Comparison of ENCODE assay signal across 14 cellular contexts in the genomic region with DNA sequence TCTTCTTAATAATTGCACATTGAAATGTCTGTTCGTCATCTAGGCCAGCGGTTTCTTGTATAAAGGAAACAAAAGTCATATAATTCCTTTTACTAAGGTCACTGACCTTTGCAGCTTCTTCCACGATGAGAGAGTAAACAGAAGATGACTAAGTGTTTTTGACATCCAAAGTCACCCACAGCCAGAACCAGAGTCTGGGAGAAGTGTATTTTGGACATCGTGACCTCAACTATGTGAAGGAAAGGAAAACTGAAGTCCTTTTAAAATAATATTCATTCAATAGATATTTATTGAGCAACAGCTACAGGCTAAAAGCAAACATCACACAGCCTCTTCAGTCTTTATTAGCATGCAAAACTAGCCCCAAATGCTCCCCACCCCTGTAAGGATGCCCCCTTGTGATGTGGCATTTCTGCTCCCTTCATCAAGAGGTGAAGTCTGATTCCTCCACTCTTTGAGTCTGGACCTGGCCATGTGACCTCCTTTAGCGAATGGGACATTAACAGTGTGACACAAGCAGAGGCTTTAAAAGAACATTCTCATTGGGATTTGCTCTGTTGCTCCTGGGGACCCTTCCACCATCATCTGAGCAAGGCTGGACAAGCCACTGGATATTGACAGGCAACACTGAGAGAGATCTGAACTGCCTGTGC. TPM values are rescaled to one million over a fixed set of nuclear protein-coding genes. Genes with fewer than 3 reads are reported as not detected.
DNase-seq lines count a peak whose midpoint lies in the region; ATAC-seq, FAIRE-seq and TF ChIP-seq lines count a peak whose summit lies in the region.
"Had no signal": no experiment of that assay in that cellular context is flagged by ENCODE, and none has a peak within 500 bp of the region (broad histone marks: within the 10 kb centered on the region; RNA-seq: fewer than 3 reads in every experiment).

No MANE protein-coding gene starts in this region.

- no peaks in the 10 kb centered on the region for H4K20me1 ChIP-seq in astrocyte (ENCODE audit: insufficient read depth, low read length)

- 63 to 76% (median 66%) methylated on average over 5 of the region's 5 CpGs for WGBS in stomach, 5 donors

- POLR2A ChIA-PET in T-cell (lab: Charles Lee), result no interaction called here

- H3K27ac Mint-ChIP-seq in astrocyte (ENCODE audit: unreplicated experiment) (peak overlapping the region; percentile 91), T-cell (no peak overlapping the region)

- CTCF ChIA-PET in T-cell (lab: Charles Lee), result no interaction called here

- H3K9me3 Mint-ChIP-seq in astrocyte (ENCODE audit: unreplicated experiment) (peaks cover 7% of the 10 kb centered on the region), T-cell (peaks cover 0 to 12% (median 2%) of the 10 kb centered on the region in 3 donors)
- H3K9me3 Mint-ChIP-seq: central memory CD8-positive, alpha-beta T cell had no signal

- no peak for TF ChIP-seq EP300 in stomach (IDR thresholded peaks at IDR 0.05)

- H3K9me3 ChIP-seq in astrocyte (ENCODE audit: insufficient read depth, low read depth, low read length), result no peaks in the 10 kb centered on the region
- H3K9me3 ChIP-seq in stomach, result no peaks in the 10 kb centered on the region

- peak overlapping the region; percentile 29 for H3K27ac ChIP-seq in astrocyte (ENCODE audit: low read depth, low read length)
- peak overlapping the region in 4 of 5 donors; percentile 27 to 61 (median 49) for H3K27ac ChIP-seq in stomach
- H3K27ac ChIP-seq: PC-9, VCaP had no signal

- H3K36me3 Mint-ChIP-seq in astrocyte (ENCODE audit: low read depth, unreplicated experiment) (no peaks in the 10 kb centered on the region), T-cell (no peaks in the 10 kb centered on the region)

- FAIRE-seq in astrocyte (lab: Jason Lieb, UNC), result peak; percentile 80

- H3K27me3 Mint-ChIP-seq in astrocyte (ENCODE audit: low read depth, unreplicated experiment), result no peaks in the 10 kb centered on the region
- peaks cover 6 to 11% of the 10 kb centered on the region in 2 donors for H3K27me3 Mint-ChIP-seq in T-cell

- H3K27me3 ChIP-seq in astrocyte (ENCODE audit: insufficient read depth, low read length), result peaks cover 4% of the 10 kb centered on the region
- H3K27me3 ChIP-seq in stomach, result no peaks in the 10 kb centered on the region

- H3K36me3 ChIP-seq in astrocyte (ENCODE audit: insufficient read depth, low read length) (no peaks in the 10 kb centered on the region), stomach (no peaks in the 10 kb centered on the region)

- H3K79me2 ChIP-seq in astrocyte (ENCODE audit: insufficient read depth, low read length), result no peaks in the 10 kb centered on the region

- H3K4me2 ChIP-seq in astrocyte (ENCODE audit: low read length), result peak overlapping the region; percentile 56
- H3K4me2 ChIP-seq: PC-9 had no signal

- H3K4me1 Mint-ChIP-seq in astrocyte (ENCODE audit: low read depth, unreplicated experiment), result peaks cover 54% of the 10 kb centered on the region
- no peaks in the 10 kb centered on the region for H3K4me1 Mint-ChIP-seq in T-cell
- H3K4me1 Mint-ChIP-seq: central memory CD8-positive, alpha-beta T cell; naive B cell had no signal

- peak overlapping the region; percentile 27 for H3K9ac ChIP-seq in astrocyte (ENCODE audit: low read length)

- no peak for ATAC-seq in HG03280 (IDR thresholded peaks at IDR 0.05; ENCODE audit: unreplicated experiment)
- no peak for ATAC-seq in T-cell (replicated peaks in 1 of 4)

- no peak overlapping the region for H2AFZ ChIP-seq in astrocyte (ENCODE audit: low read depth, low read length)
- H2AFZ ChIP-seq: PC-9 had no signal

- intact Hi-C loops in stomach (cut with DNase I; ENCODE audit: low total_unique reads), result no loop called here

- no peak overlapping the region for H3K4me3 ChIP-seq in astrocyte (ENCODE audit: insufficient read depth, low read depth, low read length)
- no peak overlapping the region for H3K4me3 ChIP-seq in stomach
- H3K4me3 ChIP-seq: PC-9 had no signal

- TF ChIP-seq CTCF in astrocyte (IDR thresholded peaks at IDR 0.05; ENCODE audit: insufficient read depth, low read depth, low read length), result no peak
- no peak for TF ChIP-seq CTCF in stomach (IDR thresholded peaks at IDR 0.05)

- H3K4me3 Mint-ChIP-seq in astrocyte (ENCODE audit: unreplicated experiment) (peak overlapping the region; percentile 22), T-cell (no peak overlapping the region)
- H3K4me3 Mint-ChIP-seq: central memory CD8-positive, alpha-beta T cell; naive B cell had no signal

- H3K4me1 ChIP-seq in astrocyte (ENCODE audit: insufficient read depth, low read length), result peaks cover 20% of the 10 kb centered on the region
- H3K4me1 ChIP-seq in stomach, result peaks cover 0 to 11% (median 6%) of the 10 kb centered on the region in 4 donors

- TF ChIP-seq POLR2A in stomach (IDR thresholded peaks at IDR 0.05), result no peak

- peak; percentile 94 for DNase-seq in GM04504 (ENCODE audit: low read depth)
- peak; percentile 94 for DNase-seq in astrocyte (ENCODE audit: low read depth)
- DNase-seq in iris pigment epithelial cell (ENCODE audit: low read depth), result peak; percentile 98
- no peak for DNase-seq in stomach
- DNase-seq in T-cell, result no peak
- DNase-seq in HuH-7.5 (ENCODE audit: low spot score), result no peak
- no peak for DNase-seq in NCI-H1092 (lab: John Stamatoyannopoulos, UW)
- DNase-seq: hippocampal formation, naive B cell, NCI-H2029 had no signal

RNA-seq across cellular contexts. Expression of gene PMP22, which starts 8.1 kb away (rescaled TPM):
- total RNA-seq in astrocyte, result 41.7 and 49.6 TPM in 2 replicates
- total RNA-seq in stomach, result 100 to 1,000 TPM in 1 of 5 donors, 10 to 100 TPM in 4; 35.6 to 168 (median 64.5) TPM
- polyA plus RNA-seq in stomach, result 10 to 100 TPM; 34.2 to 54.4 (median 49.0) TPM
- total RNA-seq in T-cell, result under 1 TPM in 3 of 5 donors, not detected in 2; 0.20 to 0.76 (median 0.44) TPM

Comparison
In these comparisons a context has a peak if more than half of its experiments do, and no peak if none do; other contexts are left out.
1. DNase-seq: peak in GM04504 (single experiment), astrocyte (single experiment) and iris pigment epithelial cell (single experiment); none in stomach (single experiment), T-cell (0 of 34), HuH-7.5 (single experiment) and NCI-H1092 (single experiment).
2. RNA of gene PMP22, which starts 8.1 kb away (total RNA-seq): 35.6 to 168 TPM in stomach and 41.7 to 49.6 TPM in astrocyte; 0.20 to 0.76 TPM in T-cell; every median in the first group is over 10 times any median in the second.